ENCODE assay signal across 9 cellular contexts in the genomic region with DNA sequence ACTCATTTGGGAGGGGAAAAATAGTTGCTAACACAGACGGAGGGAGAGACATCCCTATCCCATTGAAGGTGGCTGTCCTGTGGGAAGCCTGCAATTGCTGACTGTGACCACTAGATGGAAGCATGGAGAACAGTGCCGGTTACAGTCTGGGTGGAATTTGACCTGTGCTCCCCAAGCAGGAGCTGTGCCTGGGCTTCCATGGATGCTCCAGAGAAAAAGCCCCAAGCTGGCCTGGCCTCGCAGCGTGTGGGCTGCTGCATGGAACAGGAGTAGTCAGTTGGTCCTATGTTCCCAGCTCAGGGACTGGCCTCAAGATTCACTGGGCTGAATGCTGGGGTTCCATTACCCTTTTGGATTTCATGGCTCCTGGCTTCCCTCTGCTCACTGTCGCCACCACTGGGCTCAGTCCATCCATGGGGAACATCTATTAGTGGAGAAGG.
DNase-seq lines count a peak whose midpoint lies in the region; ATAC-seq and TF ChIP-seq lines count a peak whose summit lies in the region.
"Had no signal": no experiment of that assay in that cellular context is flagged by ENCODE, and none has a peak within 500 bp of the region (broad histone marks: within the 10 kb centered on the region; RNA-seq: fewer than 3 reads in every experiment).

No MANE protein-coding gene starts in this region.

- no peaks in the 10 kb centered on the region for H3K79me2 ChIP-seq in OCI-LY3 (ENCODE audit: low read length)

- 37% methylated on average over 5 of the region's 5 CpGs for WGBS in heart right ventricle, 2 donors

- TF ChIP-seq CTCF in HFFc6 (IDR thresholded peaks at IDR 0.05) (peak; percentile 92), OCI-LY3 (IDR thresholded peaks at IDR 0.05; ENCODE audit: low read depth, low read length) (peak; percentile 96), heart right ventricle (IDR thresholded peaks at IDR 0.05) (peak; percentile 78 to 93 (median 90))

- no peaks in the 10 kb centered on the region for H3K36me3 Mint-ChIP-seq in HFFc6 (ENCODE audit: low read depth)
- no peaks in the 10 kb centered on the region for H3K36me3 Mint-ChIP-seq in activated naive CD4-positive, alpha-beta T cell treated with anti-CD3 and anti-CD28 coated beads for 36 hours (ENCODE audit: low read depth)

- no peak overlapping the region for H3K27ac Mint-ChIP-seq in HFFc6
- no peak overlapping the region for H3K27ac Mint-ChIP-seq in activated naive CD4-positive, alpha-beta T cell treated with anti-CD3 and anti-CD28 coated beads for 36 hours
- H3K27ac Mint-ChIP-seq: T-helper 1 cell treated with Interleukin-12 subunit alpha and Interleukin-12 subunit beta and Interleukin-4 antibody, amounts not matched to agents 30 μg/mL and 1 μg/mL, for 36 hours had no signal

- H3K9me3 Mint-ChIP-seq in HFFc6 = no peaks in the 10 kb centered on the region
- H3K9me3 Mint-ChIP-seq in activated naive CD4-positive, alpha-beta T cell treated with anti-CD3 and anti-CD28 coated beads for 36 hours = no peaks in the 10 kb centered on the region
- H3K9me3 Mint-ChIP-seq: T-helper 1 cell treated with Interleukin-12 subunit alpha and Interleukin-12 subunit beta and Interleukin-4 antibody, amounts not matched to agents 30 μg/mL and 1 μg/mL, for 36 hours had no signal

- H3K27me3 ChIP-seq in OCI-LY3 (ENCODE audit: low read depth, low read length) (no peaks in the 10 kb centered on the region), heart right ventricle (no peaks in the 10 kb centered on the region)

- H2AFZ ChIP-seq in OCI-LY3 (ENCODE audit: low read depth, low read length) = peak overlapping the region; percentile 77; the same call in 1 of the 2 replicates

- peak in 4 of 8 donors; percentile 37 to 61 (median 50) for ATAC-seq in heart right ventricle
- ATAC-seq in sciatic nerve = peak; percentile 39
- ATAC-seq in HG03565 (IDR thresholded peaks at IDR 0.05; ENCODE audit: unreplicated experiment) = no peak
- no peak for ATAC-seq in HG03432 (IDR thresholded peaks at IDR 0.05; ENCODE audit: unreplicated experiment)

- H3K27ac ChIP-seq in OCI-LY3 (ENCODE audit: low read length) (no peak overlapping the region), heart right ventricle (no peak overlapping the region)

- H3K36me3 ChIP-seq in OCI-LY3 (replicated peaks; ENCODE audit: low read depth, low read length) = no peaks in the 10 kb centered on the region
- H3K36me3 ChIP-seq in heart right ventricle = no peaks in the 10 kb centered on the region

- H3K4me3 ChIP-seq in OCI-LY3 (ENCODE audit: low read length) (no peak overlapping the region), heart right ventricle (no peak overlapping the region)

- no peak overlapping the region for H3K4me3 Mint-ChIP-seq in HFFc6
- no peak overlapping the region for H3K4me3 Mint-ChIP-seq in activated naive CD4-positive, alpha-beta T cell treated with anti-CD3 and anti-CD28 coated beads for 36 hours
- H3K4me3 Mint-ChIP-seq: T-helper 1 cell treated with Interleukin-12 subunit alpha and Interleukin-12 subunit beta and Interleukin-4 antibody, amounts not matched to agents 30 μg/mL and 1 μg/mL, for 36 hours had no signal

- no peaks in the 10 kb centered on the region for H3K4me1 Mint-ChIP-seq in HFFc6 (ENCODE audit: low read depth)
- H3K4me1 Mint-ChIP-seq in activated naive CD4-positive, alpha-beta T cell treated with anti-CD3 and anti-CD28 coated beads for 36 hours (ENCODE audit: low read depth) = no peaks in the 10 kb centered on the region

- H3K27me3 Mint-ChIP-seq in HFFc6 (ENCODE audit: insufficient read depth) = peaks cover 3% of the 10 kb centered on the region
- no peaks in the 10 kb centered on the region for H3K27me3 Mint-ChIP-seq in activated naive CD4-positive, alpha-beta T cell treated with anti-CD3 and anti-CD28 coated beads for 36 hours (ENCODE audit: low read depth)

- no peak overlapping the region for H3K9ac ChIP-seq in OCI-LY3 (ENCODE audit: low read length)

- no peaks in the 10 kb centered on the region for H4K20me1 ChIP-seq in OCI-LY3 (ENCODE audit: insufficient read depth, low read length)

- H3K4me2 ChIP-seq in OCI-LY3 (ENCODE audit: low read length) = no peak overlapping the region

- H3K9me3 ChIP-seq in OCI-LY3 (ENCODE audit: insufficient read depth, low read length) (no peaks in the 10 kb centered on the region), heart right ventricle (peaks cover 0 to 8% (median 0%) of the 10 kb centered on the region in 11 donors)

- CTCF ChIA-PET in activated naive CD4-positive, alpha-beta T cell treated with anti-CD3 and anti-CD28 coated beads for 36 hours (lab: Charles Lee) = interaction anchor here (0.6 to 1.4 kb wide), 10 partner anchors 8 to 691 kb away, joined by 3 to 4 read pairs (median 3); no protein-coding TSS in a partner anchor

- intact Hi-C loops in activated naive CD4-positive, alpha-beta T cell treated with anti-CD3 and anti-CD28 coated beads for 36 hours (cut with micrococcal nuclease) = loop anchor here (2.0 kb wide), 1 partner anchor 1674 kb away; no protein-coding TSS in a partner anchor
- intact Hi-C loops in heart right ventricle (cut with DNase I) (loop anchor here in 4 of 10 donors (10.0 kb wide), 5 partner anchors 790 to 1680 kb away; a partner anchor contains a TSS), sciatic nerve (cut with DNase I) (loop anchor here (10.0 kb wide), 1 partner anchor 1450 kb away; a partner anchor contains a TSS)

- H3K4me1 ChIP-seq in OCI-LY3 (ENCODE audit: low read length) (peaks cover 4% of the 10 kb centered on the region), heart right ventricle (no peaks in the 10 kb centered on the region)

- DNase-seq in DMS114 treated with DMSO at 0.1 percent for 48 hours (lab: John Stamatoyannopoulos, UW; ENCODE audit: unreplicated experiment) = peak; percentile 4
- peak; percentile 34 for DNase-seq in HFFc6
- peak; percentile 53 for DNase-seq in activated naive CD4-positive, alpha-beta T cell treated with anti-CD3 and anti-CD28 coated beads for 36 hours
- DNase-seq in heart right ventricle = peak in 1 of 2 donors; percentile 24
- no peak for DNase-seq in sciatic nerve (ENCODE audit: low spot score)
